Comparison of ENCODE assay signal across 8 cellular contexts in genomic region chr6:170493354-170493753, GRCh38.
"Had no signal": no experiment of that assay in that cellular context is flagged by ENCODE, and none has a peak within 500 bp of the region (broad histone marks: within the 10 kb centered on the region; RNA-seq: fewer than 3 reads in every experiment).

No MANE protein-coding gene starts in this region.

- DNase-seq: GDM1, GF-D8 had no signal

- FAIRE-seq: G401.6, GM12878, GM12891, GM12892, GM18507, GM19239 had no signal

- H3K4me3 ChIP-seq: GM12878 had no signal

- ATAC-seq: GM12878 had no signal
